Comparison of ENCODE assay signal across 1 cellular context in the genomic region with DNA sequence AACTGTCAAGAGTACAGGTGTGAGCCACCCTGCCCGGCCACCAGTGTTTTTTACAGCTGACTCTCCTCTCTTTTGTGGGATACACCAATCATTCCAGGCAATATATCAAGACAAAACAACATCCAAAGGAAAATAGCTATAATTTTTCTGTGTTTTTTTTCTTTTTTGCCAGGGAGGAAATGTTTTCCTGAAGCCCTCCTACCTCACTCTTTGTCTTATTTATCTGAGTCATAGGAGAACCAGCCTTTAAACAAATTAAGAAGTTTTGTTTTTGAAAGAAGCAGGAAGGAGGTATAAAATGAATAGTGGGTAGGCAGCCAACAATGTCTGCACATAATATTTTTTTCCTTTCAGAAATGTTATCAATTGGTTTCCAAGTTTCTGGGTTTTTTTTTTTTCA.
TF ChIP-seq lines count a peak whose summit lies in the region.

No MANE protein-coding gene starts in this region.

TF ChIP-seq in GM23338, 12 proteins besides CTCF, POLR2A, EP300 and RAD21 (continued from another document):
- TF ChIP-seq, protein P1, sequence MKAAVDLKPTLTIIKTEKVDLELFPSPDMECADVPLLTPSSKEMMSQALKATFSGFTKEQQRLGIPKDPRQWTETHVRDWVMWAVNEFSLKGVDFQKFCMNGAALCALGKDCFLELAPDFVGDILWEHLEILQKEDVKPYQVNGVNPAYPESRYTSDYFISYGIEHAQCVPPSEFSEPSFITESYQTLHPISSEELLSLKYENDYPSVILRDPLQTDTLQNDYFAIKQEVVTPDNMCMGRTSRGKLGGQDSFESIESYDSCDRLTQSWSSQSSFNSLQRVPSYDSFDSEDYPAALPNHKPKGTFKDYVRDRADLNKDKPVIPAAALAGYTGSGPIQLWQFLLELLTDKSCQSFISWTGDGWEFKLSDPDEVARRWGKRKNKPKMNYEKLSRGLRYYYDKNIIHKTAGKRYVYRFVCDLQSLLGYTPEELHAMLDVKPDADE (IDR thresholded peaks at IDR 0.05) = no peak
- no peak for TF ChIP-seq POLR2AphosphoS5 (IDR thresholded peaks at IDR 0.05; ENCODE audit: low read depth)
